25 cellular contexts compared by ENCODE assay signal in the genomic region with DNA sequence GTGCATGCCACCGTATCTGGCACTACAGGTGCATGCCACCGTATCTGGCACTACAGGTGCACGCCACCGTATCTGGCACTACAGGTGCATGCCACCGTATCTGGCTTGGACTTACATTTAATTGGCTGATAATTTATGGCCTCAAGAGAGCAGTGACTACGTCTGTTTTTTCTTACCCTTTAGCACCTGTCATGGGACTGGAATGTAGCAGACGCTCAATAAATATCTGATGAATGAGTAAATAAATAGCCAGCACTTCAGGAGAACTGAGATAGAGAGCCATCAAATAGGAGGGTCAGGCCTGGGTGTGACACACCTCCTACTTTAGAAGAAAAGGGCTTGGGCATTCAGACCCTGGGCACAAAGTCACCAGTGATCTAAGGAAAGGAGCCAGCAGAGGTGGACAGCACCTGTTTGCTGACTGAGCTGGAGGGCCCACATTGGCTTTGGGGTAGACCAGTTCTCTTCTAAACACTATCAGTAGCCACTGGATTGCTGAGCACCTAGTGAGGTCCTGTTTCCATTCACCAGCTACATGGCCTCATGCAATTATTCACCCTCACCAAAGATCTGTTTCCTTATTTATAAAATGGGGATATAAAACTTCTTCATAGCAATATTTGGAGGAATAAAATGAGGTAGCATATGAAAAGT. TPM values are rescaled to one million over a fixed set of nuclear protein-coding genes. Genes with fewer than 3 reads are reported as not detected.
DNase-seq lines count a peak whose midpoint lies in the region; ATAC-seq and TF ChIP-seq lines count a peak whose summit lies in the region.
"Had no signal": no experiment of that assay in that cellular context is flagged by ENCODE, and none has a peak within 500 bp of the region (broad histone marks: within the 10 kb centered on the region; RNA-seq: fewer than 3 reads in every experiment).

No MANE protein-coding gene starts in this region.

- DNase-seq in COLO668 (lab: John Stamatoyannopoulos, UW; ENCODE audit: unreplicated experiment) (peak; percentile 34), HEK293T (ENCODE audit: extremely low spot score) (no peak), mucosa of gallbladder (ENCODE audit: low spot score) (peak; percentile 62), DMS114 treated with DMSO at 0.1 percent for 48 hours (lab: John Stamatoyannopoulos, UW; ENCODE audit: unreplicated experiment) (no peak), MV-4-11 (lab: John Stamatoyannopoulos, UW) (no peak)
- DNase-seq in stimulated activated CD4-positive, alpha-beta T cell treated with anti-CD3 and anti-CD28 coated beads, Interleukin-12 subunit alpha, Interleukin-12 subunit beta, amount 100 ng/mL, for 4 hours: no peak
- DNase-seq: activated CD4-positive, alpha-beta T cell treated with anti-CD3 and anti-CD28 coated beads for 1 hour; activated naive CD4-positive, alpha-beta T cell treated with anti-CD3 and anti-CD28 coated beads, Interleukin-2, amount 10 ng/mL, durations not matched to agents 7 days and 5 days; activated T-cell treated with anti-CD3 and anti-CD28 coated beads, Interleukin-2, amount 50 U/mL, for 72 hours; aorta; CD4-positive, alpha-beta T cell; DND-41; erythroblast; foreskin melanocyte; hypothalamus; islet precursor cell; Kasumi-1; NCI-H1105 treated with DMSO at 0.1 percent for 48 hours; stimulated activated CD4-positive, alpha-beta T cell treated with anti-CD3 and anti-CD28 coated beads, Interleukin-15, amount 100 ng/mL, for 24 hours; substantia nigra had no signal

- ATAC-seq in SK-N-SH treated with all-trans-retinoic acid at 6 μM for 48 hours: no peak
- ATAC-seq: activated T-cell treated with anti-CD3 and anti-CD28 coated beads, Interleukin-2, amount 50 U/mL, for 72 hours had no signal

- POLR2A ChIA-PET in HEK293T (lab: Yijun Ruan, JAX): no interaction called here

- CTCF ChIA-PET in HEK293T (lab: Yijun Ruan, JAX): interaction anchor here (0.7 kb wide), 1 partner anchor 677 kb away, joined by 3 read pairs; no protein-coding TSS in a partner anchor

TF ChIP-seq in HEK293T, 16 proteins besides CTCF, POLR2A, EP300 and RAD21:
- TF ChIP-seq SP1 (IDR thresholded peaks at IDR 0.05) (no peak), BHLHE40 (IDR thresholded peaks at IDR 0.05; ENCODE audit: borderline replicate concordance) (no peak), ELF4 (IDR thresholded peaks at IDR 0.05) (no peak), TARDBP (IDR thresholded peaks at IDR 0.05) (no peak), NFRKB (IDR thresholded peaks at IDR 0.05) (no peak), LEF1 (IDR thresholded peaks at IDR 0.05; ENCODE audit: borderline replicate concordance) (no peak), FOXA1 (IDR thresholded peaks at IDR 0.05) (no peak)
- TF ChIP-seq, protein P1, sequence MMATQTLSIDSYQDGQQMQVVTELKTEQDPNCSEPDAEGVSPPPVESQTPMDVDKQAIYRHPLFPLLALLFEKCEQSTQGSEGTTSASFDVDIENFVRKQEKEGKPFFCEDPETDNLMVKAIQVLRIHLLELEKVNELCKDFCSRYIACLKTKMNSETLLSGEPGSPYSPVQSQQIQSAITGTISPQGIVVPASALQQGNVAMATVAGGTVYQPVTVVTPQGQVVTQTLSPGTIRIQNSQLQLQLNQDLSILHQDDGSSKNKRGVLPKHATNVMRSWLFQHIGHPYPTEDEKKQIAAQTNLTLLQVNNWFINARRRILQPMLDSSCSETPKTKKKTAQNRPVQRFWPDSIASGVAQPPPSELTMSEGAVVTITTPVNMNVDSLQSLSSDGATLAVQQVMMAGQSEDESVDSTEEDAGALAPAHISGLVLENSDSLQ (IDR thresholded peaks at IDR 0.05): peak; percentile 12; the same call in 1 of the 2 replicates

TF ChIP-seq in SK-N-SH treated with all-trans-retinoic acid at 6 μM for 48 hours, 23 proteins besides CTCF, POLR2A, EP300 and RAD21:
- TF ChIP-seq SNAI2 (CRISPR knock-in tag; IDR thresholded peaks at IDR 0.05) (peak; percentile 87; the same call in 1 of the 2 replicates), ESRRG (CRISPR knock-in tag; IDR thresholded peaks at IDR 0.05) (no peak), ZFP30 (CRISPR knock-in tag; IDR thresholded peaks at IDR 0.05) (no peak), ISL1 (CRISPR knock-in tag; IDR thresholded peaks at IDR 0.05) (no peak), TCF4 (CRISPR knock-in tag; IDR thresholded peaks at IDR 0.05; ENCODE audit: borderline replicate concordance) (no peak)
- TF ChIP-seq, protein P2, sequence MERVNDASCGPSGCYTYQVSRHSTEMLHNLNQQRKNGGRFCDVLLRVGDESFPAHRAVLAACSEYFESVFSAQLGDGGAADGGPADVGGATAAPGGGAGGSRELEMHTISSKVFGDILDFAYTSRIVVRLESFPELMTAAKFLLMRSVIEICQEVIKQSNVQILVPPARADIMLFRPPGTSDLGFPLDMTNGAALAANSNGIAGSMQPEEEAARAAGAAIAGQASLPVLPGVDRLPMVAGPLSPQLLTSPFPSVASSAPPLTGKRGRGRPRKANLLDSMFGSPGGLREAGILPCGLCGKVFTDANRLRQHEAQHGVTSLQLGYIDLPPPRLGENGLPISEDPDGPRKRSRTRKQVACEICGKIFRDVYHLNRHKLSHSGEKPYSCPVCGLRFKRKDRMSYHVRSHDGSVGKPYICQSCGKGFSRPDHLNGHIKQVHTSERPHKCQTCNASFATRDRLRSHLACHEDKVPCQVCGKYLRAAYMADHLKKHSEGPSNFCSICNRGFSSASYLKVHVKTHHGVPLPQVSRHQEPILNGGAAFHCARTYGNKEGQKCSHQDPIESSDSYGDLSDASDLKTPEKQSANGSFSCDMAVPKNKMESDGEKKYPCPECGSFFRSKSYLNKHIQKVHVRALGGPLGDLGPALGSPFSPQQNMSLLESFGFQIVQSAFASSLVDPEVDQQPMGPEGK (CRISPR knock-in tag; IDR thresholded peaks at IDR 0.05; ENCODE audit: borderline replicate concordance): no peak
- TF ChIP-seq, protein P3, sequence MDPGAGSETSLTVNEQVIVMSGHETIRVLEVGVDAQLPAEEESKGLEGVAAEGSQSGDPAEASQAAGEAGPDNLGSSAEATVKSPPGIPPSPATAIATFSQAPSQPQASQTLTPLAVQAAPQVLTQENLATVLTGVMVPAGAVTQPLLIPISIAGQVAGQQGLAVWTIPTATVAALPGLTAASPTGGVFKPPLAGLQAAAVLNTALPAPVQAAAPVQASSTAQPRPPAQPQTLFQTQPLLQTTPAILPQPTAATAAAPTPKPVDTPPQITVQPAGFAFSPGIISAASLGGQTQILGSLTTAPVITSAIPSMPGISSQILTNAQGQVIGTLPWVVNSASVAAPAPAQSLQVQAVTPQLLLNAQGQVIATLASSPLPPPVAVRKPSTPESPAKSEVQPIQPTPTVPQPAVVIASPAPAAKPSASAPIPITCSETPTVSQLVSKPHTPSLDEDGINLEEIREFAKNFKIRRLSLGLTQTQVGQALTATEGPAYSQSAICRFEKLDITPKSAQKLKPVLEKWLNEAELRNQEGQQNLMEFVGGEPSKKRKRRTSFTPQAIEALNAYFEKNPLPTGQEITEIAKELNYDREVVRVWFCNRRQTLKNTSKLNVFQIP (CRISPR knock-in tag; IDR thresholded peaks at IDR 0.05; ENCODE audit: borderline replicate concordance, low read depth): no peak
- TF ChIP-seq, protein P4, sequence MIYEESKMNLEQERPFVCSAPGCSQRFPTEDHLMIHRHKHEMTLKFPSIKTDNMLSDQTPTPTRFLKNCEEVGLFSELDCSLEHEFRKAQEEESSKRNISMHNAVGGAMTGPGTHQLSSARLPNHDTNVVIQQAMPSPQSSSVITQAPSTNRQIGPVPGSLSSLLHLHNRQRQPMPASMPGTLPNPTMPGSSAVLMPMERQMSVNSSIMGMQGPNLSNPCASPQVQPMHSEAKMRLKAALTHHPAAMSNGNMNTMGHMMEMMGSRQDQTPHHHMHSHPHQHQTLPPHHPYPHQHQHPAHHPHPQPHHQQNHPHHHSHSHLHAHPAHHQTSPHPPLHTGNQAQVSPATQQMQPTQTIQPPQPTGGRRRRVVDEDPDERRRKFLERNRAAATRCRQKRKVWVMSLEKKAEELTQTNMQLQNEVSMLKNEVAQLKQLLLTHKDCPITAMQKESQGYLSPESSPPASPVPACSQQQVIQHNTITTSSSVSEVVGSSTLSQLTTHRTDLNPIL (CRISPR knock-in tag; IDR thresholded peaks at IDR 0.05; ENCODE audit: low read depth): no peak

RNA-seq across cellular contexts. Expression of a gene that starts 50.1 kb away (rescaled TPM):
- total RNA-seq in mucosa of gallbladder: 0.26 TPM
- total RNA-seq: activated CD8-positive, alpha-beta memory T cell treated with anti-CD3 and anti-CD28 coated beads for 36 hours; activated T-cell treated with anti-CD3 and anti-CD28 coated beads, Interleukin-2, amount 50 U/mL, for 72 hours; aorta; CD4-positive, alpha-beta T cell; H4; lung; Peyer's patch had no signal

Comparison
In these comparisons a context has a peak if more than half of its experiments do, and no peak if none do; other contexts are left out.
1. DNase-seq: peak in COLO668 (single experiment) and mucosa of gallbladder (single experiment); none in HEK293T (single experiment), DMS114 treated with DMSO at 0.1 percent for 48 hours (single experiment), stimulated activated CD4-positive, alpha-beta T cell treated with anti-CD3 and anti-CD28 coated beads, Interleukin-12 subunit alpha, Interleukin-12 subunit beta, amount 100 ng/mL, for 4 hours (single experiment) and MV-4-11 (single experiment).